In the genomic region with DNA sequence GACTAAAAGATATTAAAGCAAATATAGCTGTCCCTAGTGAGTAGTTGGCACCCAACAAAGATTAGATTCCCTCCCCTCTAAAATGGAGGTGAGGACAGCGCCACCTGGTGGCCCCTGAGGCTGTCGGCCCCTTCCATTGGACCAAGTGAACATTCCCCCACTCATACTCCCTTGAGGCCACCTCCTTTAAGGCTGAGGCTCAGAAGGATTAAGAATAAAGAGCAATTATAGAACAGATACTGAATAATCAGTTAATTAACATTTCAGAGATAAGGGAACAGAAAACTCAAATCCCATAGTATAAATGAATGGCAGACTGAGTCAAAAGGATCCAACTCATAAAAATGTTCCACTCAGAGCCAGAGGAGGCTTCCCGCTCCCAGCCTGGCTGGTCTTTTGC, we compare ENCODE assay signal across 8 cellular contexts.
A peak's percentile ranks its signal among the peaks of the same experiment; 100 is the strongest.
DNase-seq lines count a peak whose midpoint lies in the region; ATAC-seq lines count a peak whose summit lies in the region.

No MANE protein-coding gene starts in this region.

- no peak overlapping the region for H2BK15ac ChIP-seq in mesendoderm (replicated peaks; ENCODE audit: low read depth)

- H2BK5ac ChIP-seq in mesendoderm (ENCODE audit: low read length), result no peak overlapping the region

- ATAC-seq in GM21360 (IDR thresholded peaks at IDR 0.05; ENCODE audit: unreplicated experiment) (peak; percentile 46), HG02763 (IDR thresholded peaks at IDR 0.05; ENCODE audit: unreplicated experiment) (no peak)

- H3K18ac ChIP-seq in mesendoderm (ENCODE audit: low read length), result no peak overlapping the region

- H3K56ac ChIP-seq in mesendoderm (ENCODE audit: low read length), result no peak overlapping the region

- DNase-seq in EL, result peak; percentile 7
- peak; percentile 4 for DNase-seq in M059J (ENCODE audit: low read depth)
- DNase-seq in activated naive CD4-positive, alpha-beta T cell treated with anti-CD3 and anti-CD28 coated beads for 36 hours, result peak; percentile 58
- DNase-seq in mesendoderm, result peak; percentile 66
- DNase-seq in activated T-helper 1 cell treated with anti-CD3 and anti-CD28 coated beads, Interleukin-12 subunit alpha, Interleukin-12 subunit beta, Interleukin-2, Interleukin-4 antibody, amounts not matched to agents 30 ng/mL and 10 ng/mL and 1 ng/mL, durations not matched to agents 14 hours and 24 hours and 36 hours (ENCODE audit: low spot score), result no peak
- DNase-seq in cerebellar cortex (ENCODE audit: low spot score), result no peak

- CTCF ChIA-PET in activated naive CD4-positive, alpha-beta T cell treated with anti-CD3 and anti-CD28 coated beads for 36 hours (lab: Charles Lee), result no interaction called here

- no peak overlapping the region for H3K9ac ChIP-seq in mesendoderm (ENCODE audit: low read length)

- H3K4me3 Mint-ChIP-seq in activated naive CD4-positive, alpha-beta T cell treated with anti-CD3 and anti-CD28 coated beads for 36 hours, result no peak overlapping the region
- H3K4me3 Mint-ChIP-seq in activated T-helper 1 cell treated with anti-CD3 and anti-CD28 coated beads, Interleukin-12 subunit alpha, Interleukin-12 subunit beta, Interleukin-2, Interleukin-4 antibody, amounts not matched to agents 30 ng/mL and 10 ng/mL and 1 ng/mL, durations not matched to agents 14 hours and 24 hours and 36 hours, result no peak overlapping the region

- peaks cover 12% of the 10 kb centered on the region for H3K27me3 Mint-ChIP-seq in activated naive CD4-positive, alpha-beta T cell treated with anti-CD3 and anti-CD28 coated beads for 36 hours (ENCODE audit: low read depth)
- H3K27me3 Mint-ChIP-seq in activated T-helper 1 cell treated with anti-CD3 and anti-CD28 coated beads, Interleukin-12 subunit alpha, Interleukin-12 subunit beta, Interleukin-2, Interleukin-4 antibody, amounts not matched to agents 30 ng/mL and 10 ng/mL and 1 ng/mL, durations not matched to agents 14 hours and 24 hours and 36 hours (ENCODE audit: insufficient read depth), result peaks cover 8% of the 10 kb centered on the region

- H3K4ac ChIP-seq in mesendoderm (ENCODE audit: low read depth, low read length), result no peak overlapping the region

- no peak overlapping the region for H4K8ac ChIP-seq in mesendoderm (ENCODE audit: low read depth, low read length)

- H3K9me3 Mint-ChIP-seq in activated naive CD4-positive, alpha-beta T cell treated with anti-CD3 and anti-CD28 coated beads for 36 hours, result no peaks in the 10 kb centered on the region
- no peaks in the 10 kb centered on the region for H3K9me3 Mint-ChIP-seq in activated T-helper 1 cell treated with anti-CD3 and anti-CD28 coated beads, Interleukin-12 subunit alpha, Interleukin-12 subunit beta, Interleukin-2, Interleukin-4 antibody, amounts not matched to agents 30 ng/mL and 10 ng/mL and 1 ng/mL, durations not matched to agents 14 hours and 24 hours and 36 hours

- H3K79me1 ChIP-seq in mesendoderm (ENCODE audit: low read length), result no peaks in the 10 kb centered on the region

- H3K4me3 ChIP-seq in mesendoderm (ENCODE audit: low read length), result no peak overlapping the region

- no peaks in the 10 kb centered on the region for H3K79me2 ChIP-seq in mesendoderm (ENCODE audit: control insufficient read depth, insufficient read depth, low read length)

- no peaks in the 10 kb centered on the region for H3K4me1 Mint-ChIP-seq in activated naive CD4-positive, alpha-beta T cell treated with anti-CD3 and anti-CD28 coated beads for 36 hours (ENCODE audit: low read depth)
- peaks cover 6% of the 10 kb centered on the region for H3K4me1 Mint-ChIP-seq in activated T-helper 1 cell treated with anti-CD3 and anti-CD28 coated beads, Interleukin-12 subunit alpha, Interleukin-12 subunit beta, Interleukin-2, Interleukin-4 antibody, amounts not matched to agents 30 ng/mL and 10 ng/mL and 1 ng/mL, durations not matched to agents 14 hours and 24 hours and 36 hours (ENCODE audit: low read depth)

- H2BK120ac ChIP-seq in mesendoderm (ENCODE audit: low read depth, low read length), result no peak overlapping the region

- H3K27ac Mint-ChIP-seq in activated naive CD4-positive, alpha-beta T cell treated with anti-CD3 and anti-CD28 coated beads for 36 hours, result no peak overlapping the region
- no peak overlapping the region for H3K27ac Mint-ChIP-seq in activated T-helper 1 cell treated with anti-CD3 and anti-CD28 coated beads, Interleukin-12 subunit alpha, Interleukin-12 subunit beta, Interleukin-2, Interleukin-4 antibody, amounts not matched to agents 30 ng/mL and 10 ng/mL and 1 ng/mL, durations not matched to agents 14 hours and 24 hours and 36 hours

- H3K36me3 ChIP-seq in mesendoderm (ENCODE audit: control insufficient read depth, insufficient read depth, low read length), result no peaks in the 10 kb centered on the region

- H2AK5ac ChIP-seq in mesendoderm (ENCODE audit: low read length), result no peak overlapping the region

- H3K23ac ChIP-seq in mesendoderm (ENCODE audit: low read length), result no peak overlapping the region

- H3K36me3 Mint-ChIP-seq in activated naive CD4-positive, alpha-beta T cell treated with anti-CD3 and anti-CD28 coated beads for 36 hours (ENCODE audit: low read depth), result no peaks in the 10 kb centered on the region
- no peaks in the 10 kb centered on the region for H3K36me3 Mint-ChIP-seq in activated T-helper 1 cell treated with anti-CD3 and anti-CD28 coated beads, Interleukin-12 subunit alpha, Interleukin-12 subunit beta, Interleukin-2, Interleukin-4 antibody, amounts not matched to agents 30 ng/mL and 10 ng/mL and 1 ng/mL, durations not matched to agents 14 hours and 24 hours and 36 hours (ENCODE audit: low read depth)

- no peak overlapping the region for H3K4me2 ChIP-seq in mesendoderm (ENCODE audit: low read length)

- intact Hi-C loops in activated naive CD4-positive, alpha-beta T cell treated with anti-CD3 and anti-CD28 coated beads for 36 hours (cut with micrococcal nuclease), result no loop called here
- intact Hi-C loops in activated T-helper 1 cell treated with anti-CD3 and anti-CD28 coated beads, Interleukin-12 subunit alpha, Interleukin-12 subunit beta, Interleukin-2, Interleukin-4 antibody, amounts not matched to agents 30 ng/mL and 10 ng/mL and 1 ng/mL, durations not matched to agents 14 hours and 24 hours and 36 hours (cut with micrococcal nuclease), result no loop called here

- no peak overlapping the region for H3K27ac ChIP-seq in mesendoderm (ENCODE audit: low read depth, low read length)

- no peaks in the 10 kb centered on the region for H3K27me3 ChIP-seq in mesendoderm (ENCODE audit: insufficient read depth, low read length, poor library complexity)

- H4K5ac ChIP-seq in mesendoderm (ENCODE audit: low read length), result no peak overlapping the region

- no peaks in the 10 kb centered on the region for H3K4me1 ChIP-seq in mesendoderm (ENCODE audit: control insufficient read depth, low read depth, low read length)

- WGBS in mesendoderm (ENCODE audit: extremely low coverage, insufficient coverage, low lambda C conversion rate), result no CpG with 5 or more reads among the region's 3 CpGs

Comparison
In these comparisons a context has a peak if more than half of its experiments do, and no peak if none do; other contexts are left out.
1. DNase-seq: peak in EL (single experiment), M059J (single experiment), activated naive CD4-positive, alpha-beta T cell treated with anti-CD3 and anti-CD28 coated beads for 36 hours (single experiment) and mesendoderm (single experiment); none in activated T-helper 1 cell treated with anti-CD3 and anti-CD28 coated beads, Interleukin-12 subunit alpha, Interleukin-12 subunit beta, Interleukin-2, Interleukin-4 antibody, amounts not matched to agents 30 ng/mL and 10 ng/mL and 1 ng/mL, durations not matched to agents 14 hours and 24 hours and 36 hours (single experiment) and cerebellar cortex (single experiment).